Comparison of ENCODE assay signal across 5 cellular contexts in genomic region chr14:45038256-45038655, GRCh38.
"Had no signal": no experiment of that assay in that cellular context is flagged by ENCODE, and none has a peak within 500 bp of the region (broad histone marks: within the 10 kb centered on the region; RNA-seq: fewer than 3 reads in every experiment).

No MANE protein-coding gene starts in this region.

- H3K9me3 ChIP-seq: HAP-1 had no signal

- H2AFZ ChIP-seq: GM23248 had no signal

- H3K27ac ChIP-seq: GM23248, HL-60 had no signal

- ATAC-seq: HCT116 had no signal

- H3K4me1 ChIP-seq: HAP-1 had no signal

- H3K9ac ChIP-seq: GM23248 had no signal

- H3K4me3 ChIP-seq: GM23248, HAP-1 had no signal

- DNase-seq: GM23248, HFFc6 had no signal
